13 cellular contexts compared by ENCODE assay signal in the genomic region with DNA sequence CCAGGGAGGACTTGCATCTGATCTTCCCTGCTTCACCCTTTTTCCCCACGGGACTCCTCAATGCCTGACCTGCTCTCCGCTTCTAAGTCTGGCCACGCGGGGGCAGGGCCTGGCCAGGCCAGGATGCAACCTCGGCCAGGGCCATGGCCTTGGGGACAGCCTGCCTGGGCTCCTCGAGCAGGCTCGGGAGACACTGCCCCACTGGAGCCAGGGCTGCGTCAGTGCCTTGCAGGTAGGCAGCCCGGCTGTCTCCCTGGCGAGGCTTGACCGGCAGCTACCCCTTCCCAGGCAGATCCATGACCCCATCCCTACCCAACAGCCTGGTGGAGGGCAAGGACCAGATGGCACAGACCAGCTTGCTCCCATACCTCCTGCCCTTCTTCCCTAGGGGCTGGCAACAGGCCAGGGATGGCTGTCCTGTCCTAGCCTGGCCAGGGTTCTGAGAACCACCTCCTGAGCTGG. TPM values are rescaled to one million over a fixed set of nuclear protein-coding genes. Genes with fewer than 3 reads are reported as not detected.
DNase-seq lines count a peak whose midpoint lies in the region; ATAC-seq and TF ChIP-seq lines count a peak whose summit lies in the region.
"Had no signal": no experiment of that assay in that cellular context is flagged by ENCODE, and none has a peak within 500 bp of the region (broad histone marks: within the 10 kb centered on the region; RNA-seq: fewer than 3 reads in every experiment).

No MANE protein-coding gene starts in this region.

- no peaks in the 10 kb centered on the region for H3K36me3 ChIP-seq in left lung
- H3K36me3 ChIP-seq in stomach: no peaks in the 10 kb centered on the region
- no peaks in the 10 kb centered on the region for H3K36me3 ChIP-seq in OCI-LY7 (ENCODE audit: insufficient read depth, low read length)

- CTCF ChIA-PET in OCI-LY7 (lab: Charles Lee; ENCODE audit: unreplicated experiment): no interaction called here

- H3K9me2 ChIP-seq in OCI-LY7 (ENCODE audit: insufficient read depth, low read length): no peaks in the 10 kb centered on the region

- H3K4me1 ChIP-seq in left lung (peaks cover 4 to 32% of the 10 kb centered on the region in 2 donors), stomach (peaks cover 32 to 80% (median 74%) of the 10 kb centered on the region in 4 donors), OCI-LY7 (ENCODE audit: insufficient read depth, low read length, poor library complexity, severe bottlenecking) (no peaks in the 10 kb centered on the region)

- BruUV-seq in OCI-LY7 (replicated peaks; lab: Mats Ljungman, UMichigan): no TSS peak

- no peak overlapping the region for H3K27ac ChIP-seq in left lung
- H3K27ac ChIP-seq in stomach: peak overlapping the region; percentile 83 to 97 (median 92)
- no peak overlapping the region for H3K27ac ChIP-seq in OCI-LY7 (ENCODE audit: low read depth, low read length, poor library complexity, severe bottlenecking)

- H3K4me3 ChIP-seq in left lung: no peak overlapping the region
- H3K4me3 ChIP-seq in stomach: peak overlapping the region; percentile 55 to 93 (median 84)
- no peak overlapping the region for H3K4me3 ChIP-seq in OCI-LY7 (ENCODE audit: low read depth, low read length, poor library complexity, severe bottlenecking)

- WGBS in stomach, 5 donors: 16 to 40% (median 31%) methylated on average over 8 to 11 of the region's 11 CpGs

- no peaks in the 10 kb centered on the region for H4K20me1 ChIP-seq in OCI-LY7 (ENCODE audit: insufficient read depth, low read length)

- TF ChIP-seq POLR2A in stomach (IDR thresholded peaks at IDR 0.05): no peak

- POLR2A ChIA-PET in OCI-LY7 (lab: Charles Lee): no interaction called here

- TF ChIP-seq CTCF in LNCAP (IDR thresholded peaks at IDR 0.05): peak; percentile 71
- TF ChIP-seq CTCF in left lung (IDR thresholded peaks at IDR 0.05): peak; percentile 40 to 57
- TF ChIP-seq CTCF in stomach (IDR thresholded peaks at IDR 0.05): peak in 5 of 7 experiments; percentile 34 to 63 (median 44)
- no peak for TF ChIP-seq CTCF in OCI-LY7 (conservative IDR thresholded peaks at IDR 0.05; ENCODE audit: low read length)

- H3K27me3 ChIP-seq in left lung: peaks cover 59 to 97% of the 10 kb centered on the region in 2 donors
- peaks cover 28 to 95% (median 64%) of the 10 kb centered on the region in 3 donors for H3K27me3 ChIP-seq in stomach

- in situ Hi-C loops in ACHN (cut with HindIII; ENCODE audit: low pct_ligation_motif_present, low pct_unique_long_range_greater_than_20kb, low sequenced_read_pairs): no loop called here

- H3K79me2 ChIP-seq in OCI-LY7 (ENCODE audit: insufficient read depth, low read depth, low read length): no peaks in the 10 kb centered on the region

- H3K9me3 ChIP-seq in left lung (no peaks in the 10 kb centered on the region), stomach (no peaks in the 10 kb centered on the region), OCI-LY7 (ENCODE audit: low read length) (no peaks in the 10 kb centered on the region)

- H3K4me2 ChIP-seq in OCI-LY7 (ENCODE audit: low read length): no peak overlapping the region

- DNase-seq in cerebellar cortex (ENCODE audit: low spot score) (peak; percentile 53), left lung (peak; percentile 52 to 90), stomach (peak; percentile 81), ACHN (no peak), OCI-LY7 (ENCODE audit: low spot score) (no peak)
- DNase-seq: activated T-cell treated with anti-CD3 and anti-CD28 coated beads for 4 hours; DMS153; NCI-H446; stimulated activated CD4-positive, alpha-beta T cell treated with anti-CD3 and anti-CD28 coated beads, Interleukin-12 subunit alpha, Interleukin-12 subunit beta, amount 100 ng/mL, for 4 hours had no signal

- no peak for TF ChIP-seq EP300 in stomach (IDR thresholded peaks at IDR 0.05)

- intact Hi-C loops in left lung (cut with DNase I) (no loop called here), stomach (cut with DNase I; ENCODE audit: low total_unique reads) (no loop called here), OCI-LY7 (cut with micrococcal nuclease; ENCODE audit: unreplicated experiment) (no loop called here)

- ATAC-seq in left lung (peak; percentile 77), GM21825 (IDR thresholded peaks at IDR 0.05; ENCODE audit: unreplicated experiment) (no peak), GM21447 (IDR thresholded peaks at IDR 0.05; ENCODE audit: unreplicated experiment) (no peak)

- no peak overlapping the region for H2AFZ ChIP-seq in OCI-LY7 (ENCODE audit: low read length)

RNA-seq across cellular contexts. Expression of a gene that starts 2.7 kb away (rescaled TPM):
- 10 to 100 TPM; 14.9 to 18.0 TPM for total RNA-seq in left lung
- 100 to 1,000 TPM in 2 of 5 donors, 10 to 100 TPM in 2, under 1 TPM in 1; 0.29 to 222 (median 32.2) TPM for total RNA-seq in stomach
- 1 to 10 TPM; 2.4 to 8.2 (median 7.0) TPM for polyA plus RNA-seq in stomach
- not detected in 2 replicates for total RNA-seq in OCI-LY7 (2014; rRNA removed; shearing (Covaris generic))
- not detected in 2 replicates for total RNA-seq in OCI-LY7 (2022)
- total RNA-seq: HT1080 had no signal

RNA-seq across cellular contexts. Expression of a gene that starts 45.0 kb away (rescaled TPM):
- total RNA-seq in left lung: not detected
- total RNA-seq in stomach: not detected
- not detected for polyA plus RNA-seq in stomach
- not detected in 2 replicates for total RNA-seq in OCI-LY7 (2014; rRNA removed; shearing (Covaris generic))
- not detected in 2 replicates for total RNA-seq in OCI-LY7 (2022)
- total RNA-seq: HT1080 had no signal

Comparison
In these comparisons a context has a peak if more than half of its experiments do, and no peak if none do; other contexts are left out.
1. DNase-seq: peak in cerebellar cortex (single experiment), left lung (2 of 2) and stomach (single experiment); none in ACHN (single experiment) and OCI-LY7 (single experiment).
2. H3K27ac ChIP-seq: peak in stomach (5 of 5); none in left lung (0 of 2) and OCI-LY7 (single experiment).
3. H3K4me3 ChIP-seq: peak in stomach (4 of 4); none in left lung (0 of 2) and OCI-LY7 (single experiment).